8 cellular contexts compared by ENCODE assay signal in the genomic region with DNA sequence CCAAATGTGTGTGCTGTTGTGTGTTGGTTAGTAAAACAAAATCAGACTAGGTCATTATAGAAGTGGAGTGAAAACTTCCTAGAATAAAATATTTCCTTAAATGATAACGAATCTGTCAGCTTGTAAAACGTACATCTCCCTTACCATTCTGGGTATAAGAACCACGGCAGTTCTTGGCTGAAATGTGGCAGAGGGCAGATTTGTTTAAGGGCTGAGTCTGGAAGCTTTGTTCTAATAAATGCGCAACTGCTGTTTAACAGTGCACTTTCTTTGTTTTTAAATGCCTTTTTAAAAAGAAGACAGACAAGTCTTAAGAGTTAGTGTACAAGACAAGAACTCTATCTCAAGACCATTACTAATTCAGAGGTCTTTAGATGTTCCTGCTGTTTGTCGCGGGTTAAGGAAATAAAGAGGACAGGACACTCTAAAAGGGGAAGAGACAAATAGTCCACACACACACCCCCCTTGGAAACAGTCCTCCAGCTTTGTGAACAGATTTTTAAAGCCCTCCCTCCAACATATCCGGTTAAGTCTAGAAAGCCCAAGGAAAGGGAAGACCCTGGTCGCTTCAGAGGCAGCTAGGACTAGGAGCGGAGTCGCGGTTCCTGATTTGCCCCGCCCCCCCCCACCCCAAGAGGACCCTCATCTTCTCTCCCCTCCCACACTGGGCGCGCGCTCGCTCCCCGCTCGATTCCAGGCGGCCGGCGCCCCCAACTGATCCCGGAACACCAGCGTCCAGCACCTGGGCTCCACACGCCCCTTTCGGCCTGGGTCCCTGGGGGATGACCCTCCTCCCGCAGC. TPM values are rescaled to one million over a fixed set of nuclear protein-coding genes. Genes with fewer than 3 reads are reported as not detected.
A peak's percentile ranks its signal among the peaks of the same experiment; 100 is the strongest.
DNase-seq lines count a peak whose midpoint lies in the region; ATAC-seq and TF ChIP-seq lines count a peak whose summit lies in the region.

No MANE protein-coding gene starts in this region.

- ATAC-seq in HG03108 (IDR thresholded peaks at IDR 0.05; ENCODE audit: unreplicated experiment) (peak; percentile 8), GM18502 (IDR thresholded peaks at IDR 0.05; ENCODE audit: poor library complexity, unreplicated experiment) (no peak)
- peak; percentile 1 for ATAC-seq in activated naive CD8-positive, alpha-beta T cell treated with anti-CD3 and anti-CD28 coated beads, Interleukin-2, amount 50 U/mL, for 24 hours

- no peaks in the 10 kb centered on the region for H3K27me3 Mint-ChIP-seq in activated naive CD8-positive, alpha-beta T cell treated with anti-CD3 and anti-CD28 coated beads, Interleukin-2, amount 50 U/mL, for 24 hours

- H3K4me1 ChIP-seq in right atrium auricular region: peaks cover 0 to 35% of the 10 kb centered on the region in 2 donors

- H3K4me3 ChIP-seq in right atrium auricular region: peak overlapping the region; percentile 73 to 100

- in situ Hi-C loops in ACHN (cut with HindIII; ENCODE audit: low pct_ligation_motif_present, low pct_unique_long_range_greater_than_20kb, low sequenced_read_pairs) (no loop called here), GM13977 (cut with MboI; ENCODE audit: low pct_unique_long_range_greater_than_20kb, low sequenced_read_pairs, unreplicated experiment) (no loop called here)

- H3K4me3 Mint-ChIP-seq in activated naive CD8-positive, alpha-beta T cell treated with anti-CD3 and anti-CD28 coated beads, Interleukin-2, amount 50 U/mL, for 24 hours: peak overlapping the region; percentile 92

- no peaks in the 10 kb centered on the region for H3K9me3 Mint-ChIP-seq in activated naive CD8-positive, alpha-beta T cell treated with anti-CD3 and anti-CD28 coated beads, Interleukin-2, amount 50 U/mL, for 24 hours

- peaks cover 55% of the 10 kb centered on the region for H3K4me1 Mint-ChIP-seq in activated naive CD8-positive, alpha-beta T cell treated with anti-CD3 and anti-CD28 coated beads, Interleukin-2, amount 50 U/mL, for 24 hours

- no peaks in the 10 kb centered on the region for H3K27me3 ChIP-seq in right atrium auricular region

- H3K36me3 ChIP-seq in right atrium auricular region: peaks cover under 1% of the 10 kb centered on the region

- peaks cover 20% of the 10 kb centered on the region for H3K36me3 Mint-ChIP-seq in activated naive CD8-positive, alpha-beta T cell treated with anti-CD3 and anti-CD28 coated beads, Interleukin-2, amount 50 U/mL, for 24 hours (ENCODE audit: low read depth)

- peak overlapping the region; percentile 95 for H3K27ac Mint-ChIP-seq in activated naive CD8-positive, alpha-beta T cell treated with anti-CD3 and anti-CD28 coated beads, Interleukin-2, amount 50 U/mL, for 24 hours

- H3K27ac ChIP-seq in right atrium auricular region: peak overlapping the region; percentile 83 to 97

- no peak for TF ChIP-seq CTCF in GM13977 (IDR thresholded peaks at IDR 0.05; ENCODE audit: extremely low read depth, insufficient read depth, missing control alignments)
- TF ChIP-seq CTCF in right atrium auricular region (IDR thresholded peaks at IDR 0.05): no peak

- no peaks in the 10 kb centered on the region for H3K9me3 ChIP-seq in right atrium auricular region

- DNase-seq in ACHN: peak; percentile 52
- DNase-seq in GM13977 (ENCODE audit: low spot score): peak; percentile 36
- DNase-seq in NCI-H748 treated with DMSO at 0.1 percent for 48 hours (lab: John Stamatoyannopoulos, UW): peak; percentile 61
- peak; percentile 33 for DNase-seq in activated naive CD8-positive, alpha-beta T cell treated with anti-CD3 and anti-CD28 coated beads, Interleukin-2, amount 50 U/mL, for 24 hours
- DNase-seq in right atrium auricular region (ENCODE audit: low spot score): no peak
- DNase-seq in pons (ENCODE audit: low spot score): peak; percentile 69

RNA-seq across cellular contexts. Expression of gene SYNRG, which starts 0.6 kb away (rescaled TPM):
- 10 to 100 TPM; 15.0 to 18.4 TPM for total RNA-seq in right atrium auricular region

RNA-seq across cellular contexts. Expression of gene DDX52, which starts 34.7 kb away (rescaled TPM):
- 1 to 10 TPM; 9.3 to 9.4 TPM for total RNA-seq in right atrium auricular region
